Comparison of ENCODE assay signal across 9 cellular contexts in genomic region chr18:45670281-45670962, GRCh38. TPM values are rescaled to one million over a fixed set of nuclear protein-coding genes. Genes with fewer than 3 reads are reported as not detected.
DNase-seq lines count a peak whose midpoint lies in the region; ATAC-seq and TF ChIP-seq lines count a peak whose summit lies in the region.
"Had no signal": no experiment of that assay in that cellular context is flagged by ENCODE, and none has a peak within 500 bp of the region (broad histone marks: within the 10 kb centered on the region; RNA-seq: fewer than 3 reads in every experiment).

No MANE protein-coding gene starts in this region.

- no peak for TF ChIP-seq CTCF in GM12865 (IDR thresholded peaks at IDR 0.05; ENCODE audit: insufficient read depth, low read depth, low read length, missing control alignments)
- no peak for TF ChIP-seq CTCF in lung (IDR thresholded peaks at IDR 0.05; ENCODE audit: control extremely low read depth, extremely low read depth)

- peaks cover 0 to 8% of the 10 kb centered on the region in 2 donors for H3K4me1 ChIP-seq in lung (ENCODE audit: control insufficient read depth in 2 of 2, insufficient read depth in 2 of 2, low read length in 2 of 2)

- H3K36me3 ChIP-seq in lung (ENCODE audit: control insufficient read depth in 2 of 2, insufficient read depth in 2 of 2, low read length in 2 of 2): no peaks in the 10 kb centered on the region

- 36 to 43% methylated on average over 14 of the region's 14 CpGs for WGBS in lung, 2 donors

- H3K4me3 ChIP-seq in GM12865 (ENCODE audit: low read depth, low read length): no peak overlapping the region
- no peak overlapping the region for H3K4me3 ChIP-seq in lung

- H3K27ac ChIP-seq in lung (ENCODE audit: low read depth in 1 of 2, low read length in 1 of 2): peak overlapping the region in 1 of 2 donors; percentile 57

- DNase-seq in GM12865 (ENCODE audit: low read depth) (peak; percentile 23), M059J (ENCODE audit: low read depth) (peak; percentile 76), lung (ENCODE audit: low spot score) (no peak), NCI-H1436 (lab: John Stamatoyannopoulos, UW) (no peak), NCI-H2196 treated with DMSO at 0.1 percent for 48 hours (lab: John Stamatoyannopoulos, UW; ENCODE audit: unreplicated experiment) (no peak), anterior cingulate cortex (lab: John Stamatoyannopoulos, UW) (no peak), nucleus accumbens (lab: John Stamatoyannopoulos, UW) (no peak)
- DNase-seq in activated T-cell treated with anti-CD3 and anti-CD28 coated beads, Interleukin-2, amount 50 U/mL, for 48 hours: peak; percentile 48 to 55

- no peaks in the 10 kb centered on the region for H3K9me3 ChIP-seq in lung (ENCODE audit: control insufficient read depth in 2 of 2, insufficient read depth in 1 of 2, low read length in 1 of 2)

- ATAC-seq in lung (ENCODE audit: insufficient read depth, low FRiP score): peak; percentile 44

- no peaks in the 10 kb centered on the region for H3K27me3 ChIP-seq in lung (ENCODE audit: control insufficient read depth, insufficient read depth)

RNA-seq across cellular contexts. Expression of gene SLC14A1, which starts 53.6 kb away (rescaled TPM):
- total RNA-seq in M059J (2014; rRNA removed; shearing (Covaris generic)): 4.6 and 4.8 TPM in 2 replicates
- 10 to 100 TPM in 1 of 2 donors, 1 to 10 TPM in 1; 1.7 to 10.5 TPM for total RNA-seq in lung
- under 1 TPM; 0.31 to 0.39 TPM for polyA plus RNA-seq in lung

RNA-seq across cellular contexts. Expression of gene SLC14A2, which starts 55.1 kb away (rescaled TPM):
- 0.07 TPM in 1 of 2 replicates, not detected in the other for total RNA-seq in M059J (2014; rRNA removed; shearing (Covaris generic))
- total RNA-seq in lung: under 1 TPM; 0.11 to 0.28 TPM
- under 1 TPM in 1 of 2 donors, not detected in 1; 0.08 TPM for polyA plus RNA-seq in lung
- total RNA-seq: glomerular endothelial cell had no signal

Comparison
In these comparisons a context has a peak if more than half of its experiments do, and no peak if none do; other contexts are left out.
1. DNase-seq: peak in GM12865 (single experiment), M059J (single experiment) and activated T-cell treated with anti-CD3 and anti-CD28 coated beads, Interleukin-2, amount 50 U/mL, for 48 hours (2 of 2); none in lung (single experiment), NCI-H1436 (single experiment), NCI-H2196 treated with DMSO at 0.1 percent for 48 hours (single experiment), anterior cingulate cortex (0 of 58) and nucleus accumbens (0 of 56).